ENCODE assay signal across 6 cellular contexts in genomic region chr5:28174691-28175090, GRCh38.
"Had no signal": no experiment of that assay in that cellular context is flagged by ENCODE, and none has a peak within 500 bp of the region (broad histone marks: within the 10 kb centered on the region; RNA-seq: fewer than 3 reads in every experiment).

No MANE protein-coding gene starts in this region.

- ATAC-seq: HepG2 had no signal

- DNase-seq: IMR-90, KBM-7, KG1 had no signal

- FAIRE-seq: HepG2, HTR-8/SVneo had no signal

- H3K27ac ChIP-seq: HL-60 had no signal
